Comparison of ENCODE assay signal across 11 cellular contexts in genomic region chr17:67156269-67157199, GRCh38.
DNase-seq lines count a peak whose midpoint lies in the region; ATAC-seq and TF ChIP-seq lines count a peak whose summit lies in the region.
"Had no signal": no experiment of that assay in that cellular context is flagged by ENCODE, and none has a peak within 500 bp of the region (broad histone marks: within the 10 kb centered on the region; RNA-seq: fewer than 3 reads in every experiment).

No MANE protein-coding gene starts in this region.

- no peak overlapping the region for H3K27ac ChIP-seq in endodermal cell (ENCODE audit: low read depth, low read length)
- H3K27ac ChIP-seq in tibial nerve, result no peak overlapping the region
- no peak overlapping the region for H3K27ac ChIP-seq in Karpas-422 (ENCODE audit: low read length)
- H3K27ac ChIP-seq: testis had no signal

- H3K79me2 ChIP-seq in Karpas-422 (ENCODE audit: low read length), result peaks cover 27% of the 10 kb centered on the region

- DNase-seq in stimulated activated CD4-positive, alpha-beta T cell treated with anti-CD3 and anti-CD28 coated beads, Interleukin-15, amount 100 ng/mL, for 24 hours, result peak; percentile 19
- DNase-seq in stimulated activated CD4-positive, alpha-beta T cell treated with anti-CD3 and anti-CD28 coated beads, Interleukin-2, amount 100 ng/mL, for 48 hours, result no peak
- DNase-seq in T-helper 17 cell (no peak), endodermal cell (no peak), tibial nerve (ENCODE audit: low spot score in 2 of 2) (no peak), Karpas-422 (no peak)
- DNase-seq in stimulated activated naive CD8-positive, alpha-beta T cell treated with anti-CD3 and anti-CD28 coated beads, Interleukin-15, amount 100 ng/mL, for 72 hours, result peak in 1 of 2 donors; percentile 16
- DNase-seq in stimulated activated naive CD4-positive, alpha-beta T cell treated with Interleukin-2 at 50 U/mL for 16 hours (lab: John Stamatoyannopoulos, UW), result no peak
- DNase-seq: caudate nucleus, GOT3, testis had no signal

- H3K9me2 ChIP-seq in Karpas-422 (replicated peaks; ENCODE audit: insufficient read depth, low read length), result no peaks in the 10 kb centered on the region

- TF ChIP-seq POLR2A in tibial nerve (IDR thresholded peaks at IDR 0.05), result no peak

- H3K27ac Mint-ChIP-seq in T-helper 17 cell (peak overlapping the region; percentile 53), endodermal cell (peak overlapping the region; percentile 40)
- H3K27ac Mint-ChIP-seq in stimulated activated naive CD8-positive, alpha-beta T cell treated with anti-CD3 and anti-CD28 coated beads, Interleukin-15, amount 100 ng/mL, for 72 hours, result peak overlapping the region in 1 of 2 donors; percentile 54

- H3K9me3 ChIP-seq in T-helper 17 cell (ENCODE audit: control insufficient read depth, low read length, poor library complexity, severe bottlenecking) (no peaks in the 10 kb centered on the region), endodermal cell (ENCODE audit: control insufficient read depth, low read length) (no peaks in the 10 kb centered on the region), tibial nerve (no peaks in the 10 kb centered on the region), Karpas-422 (ENCODE audit: low read length) (no peaks in the 10 kb centered on the region)
- H3K9me3 ChIP-seq: testis had no signal

- H3K4me3 ChIP-seq in endodermal cell (ENCODE audit: low read length) (no peak overlapping the region), tibial nerve (no peak overlapping the region), Karpas-422 (ENCODE audit: low read length) (no peak overlapping the region)
- H3K4me3 ChIP-seq: testis had no signal

- no peak overlapping the region for H2AFZ ChIP-seq in Karpas-422 (ENCODE audit: low read length)

- H3K36me3 ChIP-seq in endodermal cell (ENCODE audit: control insufficient read depth, insufficient read depth, low read length) (peaks cover 46% of the 10 kb centered on the region), tibial nerve (peaks cover 0 to 41% (median 0%) of the 10 kb centered on the region in 3 donors), Karpas-422 (ENCODE audit: insufficient read depth, low read length) (peaks cover 8% of the 10 kb centered on the region)

- no peaks in the 10 kb centered on the region for H3K27me3 Mint-ChIP-seq in T-helper 17 cell
- no peaks in the 10 kb centered on the region for H3K27me3 Mint-ChIP-seq in endodermal cell (ENCODE audit: insufficient read depth)
- H3K27me3 Mint-ChIP-seq in stimulated activated naive CD8-positive, alpha-beta T cell treated with anti-CD3 and anti-CD28 coated beads, Interleukin-15, amount 100 ng/mL, for 72 hours, result no peaks in the 10 kb centered on the region

- H3K9ac ChIP-seq in endodermal cell (ENCODE audit: extremely low read depth, low read length, poor library complexity, severe bottlenecking), result no peak overlapping the region
- H3K9ac ChIP-seq in Karpas-422 (ENCODE audit: low read length), result no peak overlapping the region

- TF ChIP-seq CTCF in endodermal cell (conservative IDR thresholded peaks at IDR 0.05), result no peak
- no peak for TF ChIP-seq CTCF in tibial nerve (IDR thresholded peaks at IDR 0.05)

- no peaks in the 10 kb centered on the region for H3K4me1 ChIP-seq in endodermal cell (ENCODE audit: control insufficient read depth, insufficient read depth, low read length)
- no peaks in the 10 kb centered on the region for H3K4me1 ChIP-seq in tibial nerve
- peaks cover 16% of the 10 kb centered on the region for H3K4me1 ChIP-seq in Karpas-422 (ENCODE audit: low read length)
- H3K4me1 ChIP-seq: testis had no signal

- H3K36me3 Mint-ChIP-seq in T-helper 17 cell (ENCODE audit: low read depth) (peaks cover 24% of the 10 kb centered on the region), endodermal cell (ENCODE audit: low read depth) (peaks cover 28% of the 10 kb centered on the region)

- no peak for ATAC-seq in T-helper 17 cell
- peak; percentile 62 for ATAC-seq in stimulated activated naive CD8-positive, alpha-beta T cell treated with anti-CD3 and anti-CD28 coated beads, Interleukin-15, amount 100 ng/mL, for 72 hours

- no peaks in the 10 kb centered on the region for H4K20me1 ChIP-seq in Karpas-422 (ENCODE audit: insufficient read depth, low read depth, low read length)

- H3K4me3 Mint-ChIP-seq in T-helper 17 cell (no peak overlapping the region), endodermal cell (no peak overlapping the region)
- H3K4me3 Mint-ChIP-seq in stimulated activated naive CD8-positive, alpha-beta T cell treated with anti-CD3 and anti-CD28 coated beads, Interleukin-15, amount 100 ng/mL, for 72 hours, result no peak overlapping the region

- H3K4me1 Mint-ChIP-seq in T-helper 17 cell, result peaks cover 25% of the 10 kb centered on the region
- peaks cover 4% of the 10 kb centered on the region for H3K4me1 Mint-ChIP-seq in endodermal cell
- peaks cover 25% of the 10 kb centered on the region for H3K4me1 Mint-ChIP-seq in stimulated activated naive CD8-positive, alpha-beta T cell treated with anti-CD3 and anti-CD28 coated beads, Interleukin-15, amount 100 ng/mL, for 72 hours

- WGBS in endodermal cell (ENCODE audit: insufficient coverage in 1 of 2, insufficient read length in 1 of 2), 2 experiments, result 89 to 90% methylated on average over 8 to 9 of the region's 9 CpGs
- WGBS in tibial nerve, 2 donors, result 87 to 91% methylated on average over 9 of the region's 9 CpGs

- no peak overlapping the region for H3K4me2 ChIP-seq in Karpas-422 (ENCODE audit: low read depth, low read length, poor library complexity, severe bottlenecking)

- no peaks in the 10 kb centered on the region for H3K9me3 Mint-ChIP-seq in endodermal cell
- H3K9me3 Mint-ChIP-seq in stimulated activated naive CD8-positive, alpha-beta T cell treated with anti-CD3 and anti-CD28 coated beads, Interleukin-15, amount 100 ng/mL, for 72 hours, result peaks cover 8 to 9% of the 10 kb centered on the region in 2 donors

- TF ChIP-seq EP300 in tibial nerve (IDR thresholded peaks at IDR 0.05), result no peak

- H3K27me3 ChIP-seq in endodermal cell (ENCODE audit: control insufficient read depth, insufficient read depth, low read length, poor library complexity, severe bottlenecking) (no peaks in the 10 kb centered on the region), tibial nerve (no peaks in the 10 kb centered on the region), Karpas-422 (ENCODE audit: low read length) (no peaks in the 10 kb centered on the region)
- H3K27me3 ChIP-seq: testis had no signal
